Comparison of ENCODE assay signal across 8 cellular contexts in the genomic region with DNA sequence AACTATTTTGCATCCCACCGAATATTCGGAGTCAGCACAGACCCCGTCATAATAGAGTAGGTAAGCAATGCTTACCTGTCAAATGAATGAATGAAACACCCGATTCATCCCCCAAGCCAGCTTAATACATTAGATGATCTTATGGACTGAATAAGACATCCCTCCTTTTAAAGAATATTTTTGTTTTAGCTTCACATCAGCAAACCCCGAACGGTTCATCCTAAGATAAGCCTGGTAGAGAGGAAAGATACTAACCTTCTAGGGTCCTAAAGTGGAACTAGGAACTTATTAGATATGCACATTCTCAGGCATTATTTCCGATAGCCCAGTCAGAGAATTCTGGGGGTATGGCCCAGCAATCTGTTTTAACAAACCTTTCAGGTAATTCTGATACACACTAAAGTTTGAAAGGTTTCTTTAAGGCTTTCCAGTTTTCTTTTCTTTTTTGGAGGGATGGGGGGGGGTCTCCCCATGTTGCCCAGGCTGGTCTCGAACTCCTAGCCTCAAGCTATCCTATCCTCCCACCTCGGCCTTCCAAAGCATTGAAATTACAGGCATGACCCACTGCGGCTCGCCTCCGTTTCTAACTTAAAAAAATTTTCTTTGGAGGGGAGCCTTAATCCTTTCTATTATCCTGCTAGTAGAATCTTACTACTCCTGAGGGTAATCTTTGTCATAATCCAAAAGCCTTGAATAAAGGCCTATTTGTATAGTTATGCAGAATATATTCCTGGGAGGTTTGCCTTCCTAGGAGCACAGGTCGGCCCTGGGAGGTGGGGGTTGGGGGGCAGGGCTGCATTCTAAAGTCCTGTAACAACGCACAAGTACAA. TPM values are rescaled to one million over a fixed set of nuclear protein-coding genes. Genes with fewer than 3 reads are reported as not detected.
DNase-seq lines count a peak whose midpoint lies in the region; ATAC-seq and TF ChIP-seq lines count a peak whose summit lies in the region.

No MANE protein-coding gene starts in this region.

- ATAC-seq in PC-3 (no peak), GM19395 (IDR thresholded peaks at IDR 0.05; ENCODE audit: unreplicated experiment) (no peak), GM18909 (IDR thresholded peaks at IDR 0.05; ENCODE audit: poor library complexity, unreplicated experiment) (no peak)

- peak overlapping the region; percentile 96 to 100 (median 98) for H3K4me3 Mint-ChIP-seq in CD4-positive, alpha-beta memory T cell

- H3F3A ChIP-seq in PC-3 (ENCODE audit: low read length, unreplicated experiment) = peaks cover 6% of the 10 kb centered on the region

- BruUV-seq in PC-3 (replicated peaks; lab: Mats Ljungman, UMichigan) = TSS peak; percentile 82

- POLR2A ChIA-PET in CD4-positive, alpha-beta memory T cell (lab: Charles Lee; ENCODE audit: partially characterized antibody) = interaction anchor here (0.7 to 2.0 kb wide), 10 partner anchors 11 to 132 kb away, joined by 3 to 16 read pairs (median 4); a partner anchor contains a TSS
- POLR2A ChIA-PET in PC-3 (lab: Charles Lee; ENCODE audit: unreplicated experiment) = no interaction called here

- H3K9me3 ChIP-seq in CD4-positive, alpha-beta memory T cell (ENCODE audit: control insufficient read depth in 1 of 2, low read length in 2 of 2) = no peaks in the 10 kb centered on the region
- H3K9me3 ChIP-seq in PC-3 (ENCODE audit: low read length) (no peaks in the 10 kb centered on the region), neuron (ENCODE audit: low read length) (no peaks in the 10 kb centered on the region)

- H3K79me2 ChIP-seq in PC-3 (ENCODE audit: low read length) = peaks cover 58% of the 10 kb centered on the region

- H3K27ac Mint-ChIP-seq in CD4-positive, alpha-beta memory T cell = peak overlapping the region; percentile 89 to 98 (median 96)

- peak overlapping the region; percentile 89 for H3K9ac ChIP-seq in PC-3 (ENCODE audit: low read length)

- H3K4me2 ChIP-seq in PC-3 (ENCODE audit: low read length) = peak overlapping the region; percentile 90

- H3K9me2 ChIP-seq in PC-3 (replicated peaks; ENCODE audit: low read length) = no peaks in the 10 kb centered on the region

- peaks cover 15% of the 10 kb centered on the region for H4K20me1 ChIP-seq in PC-3 (ENCODE audit: low read length)

- H3K36me3 Mint-ChIP-seq in CD4-positive, alpha-beta memory T cell = peaks cover 13 to 29% of the 10 kb centered on the region in 2 donors

- H3K27ac ChIP-seq in CD4-positive, alpha-beta memory T cell (ENCODE audit: low read depth, low read length) = peak overlapping the region; percentile 93
- H3K27ac ChIP-seq in PC-3 (ENCODE audit: low read length) = peak overlapping the region; percentile 80

- no peaks in the 10 kb centered on the region for H3K36me3 ChIP-seq in CD4-positive, alpha-beta memory T cell (ENCODE audit: insufficient read depth, low read length)
- 0 out of 2 replicates have a peak, but pooled peaks cover 2% of the 10 kb centered on the region for H3K36me3 ChIP-seq in PC-3 (ENCODE audit: low read depth, low read length)
- H3K36me3 ChIP-seq in neuron (ENCODE audit: insufficient read depth, low read length) = no peaks in the 10 kb centered on the region

- TF ChIP-seq CTCF in PC-3 (conservative IDR thresholded peaks at IDR 0.05; ENCODE audit: low read depth, low read length) = no peak
- no peak for TF ChIP-seq CTCF in epithelial cell of proximal tubule (conservative IDR thresholded peaks at IDR 0.05; ENCODE audit: low read depth, low read length)

- peaks cover 67% of the 10 kb centered on the region for H3K4me1 ChIP-seq in CD4-positive, alpha-beta memory T cell (ENCODE audit: insufficient read depth, low read length)
- H3K4me1 ChIP-seq in PC-3 (ENCODE audit: insufficient read depth, low read length) = peaks cover 65% of the 10 kb centered on the region
- peaks cover 24% of the 10 kb centered on the region for H3K4me1 ChIP-seq in neuron (ENCODE audit: insufficient read depth, low read length)

- H3K9me3 Mint-ChIP-seq in CD4-positive, alpha-beta memory T cell = no peaks in the 10 kb centered on the region

- H2AFZ ChIP-seq in PC-3 (ENCODE audit: low read length) (peak overlapping the region; percentile 69), neuron (ENCODE audit: low read depth, low read length) (peak overlapping the region; percentile 39)

- H3K27me3 Mint-ChIP-seq in CD4-positive, alpha-beta memory T cell = no peaks in the 10 kb centered on the region

- intact Hi-C loops in CD4-positive, alpha-beta memory T cell (cut with micrococcal nuclease) = loop anchor here (1.0 kb wide), 2 partner anchors 13 to 133 kb away; a partner anchor contains a TSS
- intact Hi-C loops in PC-3 (cut with micrococcal nuclease) = loop anchor here (1.0 kb wide), 1 partner anchor 134 kb away; no protein-coding TSS in a partner anchor

- peak overlapping the region; percentile 54 to 80 for H3K4me3 ChIP-seq in CD4-positive, alpha-beta memory T cell (ENCODE audit: low read length in 2 of 2)
- H3K4me3 ChIP-seq in PC-3 (ENCODE audit: low read length) = peak overlapping the region; percentile 75
- H3K4me3 ChIP-seq in epithelial cell of proximal tubule (ENCODE audit: low read depth, low read length) = peak overlapping the region; percentile 95
- H3K4me3 ChIP-seq in neuron (ENCODE audit: low read length) = peak overlapping the region; percentile 85

- H3K4me1 Mint-ChIP-seq in CD4-positive, alpha-beta memory T cell = peaks cover 55 to 80% (median 65%) of the 10 kb centered on the region in 4 donors

- CTCF ChIA-PET in CD4-positive, alpha-beta memory T cell (lab: Charles Lee; ENCODE audit: partially characterized antibody) = interaction anchor here (1.2 kb wide), 1 partner anchor 498 kb away, joined by 3 read pairs; no protein-coding TSS in a partner anchor
- CTCF ChIA-PET in PC-3 (lab: Charles Lee) = no interaction called here

- H3K27me3 ChIP-seq in CD4-positive, alpha-beta memory T cell (ENCODE audit: insufficient read depth, low read length) = no peaks in the 10 kb centered on the region
- H3K27me3 ChIP-seq in PC-3 (ENCODE audit: low read length) = no peaks in the 10 kb centered on the region
- H3K27me3 ChIP-seq in neuron (ENCODE audit: insufficient read depth, low read length) = no peaks in the 10 kb centered on the region

- no peak for DNase-seq in CD4-positive, alpha-beta memory T cell
- no peak for DNase-seq in PC-3
- DNase-seq in epithelial cell of proximal tubule (ENCODE audit: low read depth) = no peak
- DNase-seq in nucleus accumbens (lab: John Stamatoyannopoulos, UW) = no peak
- DNase-seq in H4 (ENCODE audit: low spot score) = no peak

RNA-seq across cellular contexts. Expression of a gene that starts 1.0 kb away (rescaled TPM):
- 100 to 1,000 TPM; 247 to 251 TPM for total RNA-seq in CD4-positive, alpha-beta memory T cell
- polyA plus RNA-seq in CD4-positive, alpha-beta memory T cell = 100 to 1,000 TPM; 541 to 567 TPM
- 177 and 197 TPM in 2 replicates for total RNA-seq in PC-3 (2014; rRNA removed)
- 255 and 301 TPM in 2 replicates for total RNA-seq in epithelial cell of proximal tubule
- total RNA-seq in H4 (2014; rRNA removed; shearing (Covaris generic)) = 307 and 351 TPM in 2 replicates
